Comparison of ENCODE assay signal across 22 cellular contexts in the genomic region with DNA sequence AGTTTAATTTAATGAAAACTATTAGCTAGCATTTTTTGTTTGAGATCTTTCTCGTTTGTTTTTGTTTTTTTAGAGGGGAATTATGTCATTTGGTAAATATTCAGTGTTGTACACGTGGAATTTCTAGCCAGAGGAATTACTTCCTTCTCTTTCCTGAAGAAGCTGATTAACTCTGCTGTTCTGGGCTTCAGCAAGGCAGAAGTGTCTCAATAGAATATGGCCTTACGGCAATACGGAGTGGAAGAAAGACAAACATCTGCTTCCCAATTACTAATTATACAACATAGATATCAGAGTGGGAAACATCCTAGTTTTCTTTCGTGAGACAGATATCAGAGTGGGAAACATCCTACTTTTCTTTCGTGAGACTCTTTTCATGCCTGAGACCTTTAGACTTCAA. TPM values are rescaled to one million over a fixed set of nuclear protein-coding genes. Genes with fewer than 3 reads are reported as not detected.
DNase-seq lines count a peak whose midpoint lies in the region; ATAC-seq and TF ChIP-seq lines count a peak whose summit lies in the region.
"Had no signal": no experiment of that assay in that cellular context is flagged by ENCODE, and none has a peak within 500 bp of the region (broad histone marks: within the 10 kb centered on the region; RNA-seq: fewer than 3 reads in every experiment).

No MANE protein-coding gene starts in this region.

- H3K27ac ChIP-seq in cardiac muscle cell (peak overlapping the region; percentile 88), heart right ventricle (peak overlapping the region in 1 of 10 donors; percentile 5), thoracic aorta (peak overlapping the region in 1 of 2 donors; percentile 24)
- H3K27ac ChIP-seq: 22Rv1 had no signal

- peak in 1 of 2 donors; percentile 47 for DNase-seq in cardiac muscle cell (ENCODE audit: low read depth in 1 of 2, low spot score in 1 of 2)
- DNase-seq in heart right ventricle, result no peak
- DNase-seq in MCF 10A (ENCODE audit: unreplicated experiment), result no peak
- DNase-seq in kidney tubule cell (ENCODE audit: low spot score), result peak; percentile 57
- DNase-seq in thoracic aorta (ENCODE audit: low spot score), result no peak
- DNase-seq in dedifferentiated amniotic fluid mesenchymal stem cell (ENCODE audit: extremely low spot score), result no peak
- no peak for DNase-seq in omental fat pad (ENCODE audit: low spot score)
- no peak for DNase-seq in progenitor cell of endocrine pancreas (ENCODE audit: low spot score, unreplicated experiment)
- DNase-seq: activated B cell treated with CpG ODN at 0.5 μM for 24 hours; activated CD8-positive, alpha-beta T cell treated with anti-CD3 and anti-CD28 coated beads, Interleukin-2, amount 10 ng/mL, durations not matched to agents 7 days and 5 days; activated naive CD8-positive, alpha-beta T cell treated with anti-CD3 and anti-CD28 coated beads, Interleukin-2, amount 50 U/mL, for 24 hours; CD4-positive, CD25-positive, alpha-beta regulatory T cell; cerebellar nuclear complex; NCI-H1694; NK-92 treated with Interleukin-12 subunit alpha and Interleukin-12 subunit beta, amount 100 ng/mL, for 24 hours; occipital lobe; stimulated activated CD4-positive, alpha-beta T cell treated with anti-CD3 and anti-CD28 coated beads, Interleukin-12 subunit alpha, Interleukin-12 subunit beta, amount 100 ng/mL, for 4 hours; stimulated activated naive CD4-positive, alpha-beta T cell treated with Interleukin-2 at 50 U/mL for 16 hours had no signal

- no peaks in the 10 kb centered on the region for H3K9me3 ChIP-seq in cardiac muscle cell (ENCODE audit: low read depth)
- no peaks in the 10 kb centered on the region for H3K9me3 ChIP-seq in heart right ventricle
- H3K9me3 ChIP-seq in thoracic aorta, result no peaks in the 10 kb centered on the region

- no peaks in the 10 kb centered on the region for H3K36me3 ChIP-seq in cardiac muscle cell
- H3K36me3 ChIP-seq in heart right ventricle, result no peaks in the 10 kb centered on the region
- H3K36me3 ChIP-seq in thoracic aorta, result no peaks in the 10 kb centered on the region

- POLR2A ChIA-PET in MCF 10A (lab: Yijun Ruan, JAX), result interaction anchor here (0.6 to 4.2 kb wide), 3 partner anchors 11 to 155 kb away, joined by 3 to 15 read pairs (median 3); a partner anchor contains a TSS

- H3K36me3 Mint-ChIP-seq in MCF 10A (ENCODE audit: insufficient read depth, unreplicated experiment) (no peaks in the 10 kb centered on the region), progenitor cell of endocrine pancreas (ENCODE audit: insufficient read depth) (no peaks in the 10 kb centered on the region)
- H3K36me3 Mint-ChIP-seq: CD4-positive, CD25-positive, alpha-beta regulatory T cell had no signal

- H3K4me1 ChIP-seq in cardiac muscle cell (ENCODE audit: low read depth) (peaks cover 18% of the 10 kb centered on the region), heart right ventricle (peaks cover 0 to 15% (median 6%) of the 10 kb centered on the region in 9 donors), thoracic aorta (ENCODE audit: control insufficient read depth in 1 of 2, low read depth in 2 of 2) (peaks cover 8 to 12% of the 10 kb centered on the region in 2 donors)

- no peaks in the 10 kb centered on the region for H3K27me3 ChIP-seq in cardiac muscle cell
- no peaks in the 10 kb centered on the region for H3K27me3 ChIP-seq in heart right ventricle
- no peaks in the 10 kb centered on the region for H3K27me3 ChIP-seq in thoracic aorta (replicated peaks; ENCODE audit: insufficient read depth)

- ATAC-seq in heart right ventricle, result no peak
- ATAC-seq in thoracic aorta (ENCODE audit: insufficient number of reproducible peaks, low FRiP score, low read depth), result no peak
- ATAC-seq in omental fat pad (ENCODE audit: low FRiP score), result no peak
- ATAC-seq: activated CD8-positive, alpha-beta T cell treated with anti-CD3 and anti-CD28 coated beads, Interleukin-2, amount 10 ng/mL, durations not matched to agents 7 days and 5 days; activated naive CD8-positive, alpha-beta T cell treated with anti-CD3 and anti-CD28 coated beads, Interleukin-2, amount 50 U/mL, for 24 hours; Right ventricle myocardium inferior had no signal

- TF ChIP-seq CTCF in cardiac muscle cell (IDR thresholded peaks at IDR 0.05; ENCODE audit: low read depth, low read length), result no peak
- TF ChIP-seq CTCF in heart right ventricle (IDR thresholded peaks at IDR 0.05), result no peak
- no peak for TF ChIP-seq CTCF in MCF 10A (IDR thresholded peaks at IDR 0.05; ENCODE audit: unreplicated experiment)
- TF ChIP-seq CTCF in thoracic aorta (IDR thresholded peaks at IDR 0.05), result no peak
- TF ChIP-seq CTCF in omental fat pad (IDR thresholded peaks at IDR 0.05), result no peak
- TF ChIP-seq CTCF in progenitor cell of endocrine pancreas (IDR thresholded peaks at IDR 0.05; ENCODE audit: unreplicated experiment), result no peak

- BruUV-seq in MCF 10A (replicated peaks; lab: Mats Ljungman, UMichigan), result no TSS peak

- CTCF ChIA-PET in MCF 10A (lab: Yijun Ruan, JAX), result interaction anchor here (0.5 to 2.6 kb wide), 3 partner anchors 13 to 152 kb away, joined by 3 to 6 read pairs (median 3); no protein-coding TSS in a partner anchor

- no peak overlapping the region for H3K4me3 ChIP-seq in cardiac muscle cell
- no peak overlapping the region for H3K4me3 ChIP-seq in heart right ventricle
- H3K4me3 ChIP-seq in thoracic aorta, result peak overlapping the region; percentile 2

- H3K27ac Mint-ChIP-seq in MCF 10A (ENCODE audit: low read depth, unreplicated experiment) (peak overlapping the region; percentile 69), progenitor cell of endocrine pancreas (no peak overlapping the region)
- H3K27ac Mint-ChIP-seq: activated B cell treated with CpG ODN at 0.5 μM for 24 hours; activated CD8-positive, alpha-beta T cell treated with anti-CD3 and anti-CD28 coated beads, Interleukin-2, amount 10 ng/mL, durations not matched to agents 7 days and 5 days; activated naive CD8-positive, alpha-beta T cell treated with anti-CD3 and anti-CD28 coated beads, Interleukin-2, amount 50 U/mL, for 24 hours; activated T-helper 1 cell treated with anti-CD3 and anti-CD28 coated beads, Interleukin-12 subunit alpha, Interleukin-12 subunit beta, Interleukin-2, Interleukin-4 antibody, amounts not matched to agents 30 ng/mL and 10 ng/mL and 1 ng/mL, durations not matched to agents 14 hours and 24 hours and 36 hours; CD4-positive, CD25-positive, alpha-beta regulatory T cell had no signal

- H3K4me1 Mint-ChIP-seq in MCF 10A (ENCODE audit: insufficient read depth, unreplicated experiment) (peaks cover 34% of the 10 kb centered on the region), progenitor cell of endocrine pancreas (ENCODE audit: low read depth) (no peaks in the 10 kb centered on the region)
- H3K4me1 Mint-ChIP-seq: activated B cell treated with CpG ODN at 0.5 μM for 24 hours; activated naive CD8-positive, alpha-beta T cell treated with anti-CD3 and anti-CD28 coated beads, Interleukin-2, amount 50 U/mL, for 24 hours; CD4-positive, CD25-positive, alpha-beta regulatory T cell had no signal

- H3K4me3 Mint-ChIP-seq in MCF 10A (ENCODE audit: unreplicated experiment), result no peak overlapping the region
- H3K4me3 Mint-ChIP-seq in progenitor cell of endocrine pancreas (ENCODE audit: low read depth), result no peak overlapping the region
- H3K4me3 Mint-ChIP-seq: activated B cell treated with CpG ODN at 0.5 μM for 24 hours; activated CD8-positive, alpha-beta T cell treated with anti-CD3 and anti-CD28 coated beads, Interleukin-2, amount 10 ng/mL, durations not matched to agents 7 days and 5 days; activated naive CD8-positive, alpha-beta T cell treated with anti-CD3 and anti-CD28 coated beads, Interleukin-2, amount 50 U/mL, for 24 hours; activated T-helper 1 cell treated with anti-CD3 and anti-CD28 coated beads, Interleukin-12 subunit alpha, Interleukin-12 subunit beta, Interleukin-2, Interleukin-4 antibody, amounts not matched to agents 30 ng/mL and 10 ng/mL and 1 ng/mL, durations not matched to agents 14 hours and 24 hours and 36 hours; CD4-positive, CD25-positive, alpha-beta regulatory T cell had no signal

- H3K27me3 Mint-ChIP-seq in MCF 10A (ENCODE audit: insufficient read depth, unreplicated experiment), result no peaks in the 10 kb centered on the region
- peaks cover 14% of the 10 kb centered on the region for H3K27me3 Mint-ChIP-seq in progenitor cell of endocrine pancreas

- intact Hi-C loops in heart right ventricle (cut with DNase I), result no loop called here
- intact Hi-C loops in MCF 10A (cut with micrococcal nuclease), result no loop called here

- H3K9me3 Mint-ChIP-seq in MCF 10A (ENCODE audit: unreplicated experiment) (no peaks in the 10 kb centered on the region), progenitor cell of endocrine pancreas (ENCODE audit: low read depth) (no peaks in the 10 kb centered on the region)
- H3K9me3 Mint-ChIP-seq: activated B cell treated with CpG ODN at 0.5 μM for 24 hours; activated naive CD8-positive, alpha-beta T cell treated with anti-CD3 and anti-CD28 coated beads, Interleukin-2, amount 50 U/mL, for 24 hours; activated T-helper 1 cell treated with anti-CD3 and anti-CD28 coated beads, Interleukin-12 subunit alpha, Interleukin-12 subunit beta, Interleukin-2, Interleukin-4 antibody, amounts not matched to agents 30 ng/mL and 10 ng/mL and 1 ng/mL, durations not matched to agents 14 hours and 24 hours and 36 hours had no signal

- WGBS in heart right ventricle, 2 donors, result 27 to 48% methylated on average over 6 of the region's 6 CpGs

RNA-seq across cellular contexts. Expression of a gene that starts 11.9 kb away (rescaled TPM):
- total RNA-seq in cardiac muscle cell (45.3 and 56.7 TPM in 2 replicates), heart right ventricle (10 to 100 TPM in 3 of 10 donors, 1 to 10 TPM in 6, under 1 TPM in 1; 0.49 to 28.8 (median 4.4) TPM), MCF 10A (2022) (19.8 and 60.2 TPM in 2 replicates), thoracic aorta (10 to 100 TPM; 19.3 to 28.4 TPM), omental fat pad (10 to 100 TPM in 2 of 4 donors, 1 to 10 TPM in 2; 3.4 to 11.7 (median 7.4) TPM), progenitor cell of endocrine pancreas (5.2 and 5.3 TPM in 2 replicates)
- polyA plus RNA-seq in cardiac muscle cell (56.8 and 72.8 TPM in 2 replicates), heart right ventricle (under 1 TPM; 0.51 to 0.73 TPM)
- total RNA-seq: activated B cell treated with CpG ODN at 0.5 μM for 24 hours; activated CD8-positive, alpha-beta T cell treated with anti-CD3 and anti-CD28 coated beads, Interleukin-2, amount 10 ng/mL, durations not matched to agents 7 days and 5 days; activated T-helper 1 cell treated with anti-CD3 and anti-CD28 coated beads, Interleukin-12 subunit alpha, Interleukin-12 subunit beta, Interleukin-2, Interleukin-4 antibody, amounts not matched to agents 30 ng/mL and 10 ng/mL and 1 ng/mL, durations not matched to agents 14 hours and 24 hours and 36 hours; CD4-positive, CD25-positive, alpha-beta regulatory T cell; T-helper 1 cell treated with Interleukin-12 subunit alpha and Interleukin-12 subunit beta and Interleukin-4 antibody, amounts not matched to agents 30 ng/mL and 1 ng/mL, for 36 hours had no signal
- polyA plus RNA-seq: CD4-positive, CD25-positive, alpha-beta regulatory T cell had no signal
